In genomic region chr2:134583997-134584520, GRCh38 we compare ENCODE assay signal across 16 cellular contexts.
DNase-seq lines count a peak whose midpoint lies in the region; ATAC-seq and TF ChIP-seq lines count a peak whose summit lies in the region.
"Had no signal": no experiment of that assay in that cellular context is flagged by ENCODE, and none has a peak within 500 bp of the region (broad histone marks: within the 10 kb centered on the region; RNA-seq: fewer than 3 reads in every experiment).

No MANE protein-coding gene starts in this region.

- H3K4me1 ChIP-seq in lower lobe of right lung (no peaks in the 10 kb centered on the region), upper lobe of right lung (peaks cover 4% of the 10 kb centered on the region)

- no peak overlapping the region for H3K4me3 Mint-ChIP-seq in activated CD8-positive, alpha-beta T cell treated with anti-CD3 and anti-CD28 coated beads, Interleukin-2, amount 10 ng/mL, durations not matched to agents 7 days and 5 days
- no peak overlapping the region for H3K4me3 Mint-ChIP-seq in activated CD8-positive, alpha-beta T cell treated with anti-CD3 and anti-CD28 coated beads for 36 hours
- no peak overlapping the region for H3K4me3 Mint-ChIP-seq in activated naive CD8-positive, alpha-beta T cell treated with anti-CD3 and anti-CD28 coated beads, Interleukin-2, amount 10 ng/mL, durations not matched to agents 7 days and 5 days

- intact Hi-C loops in activated CD8-positive, alpha-beta T cell treated with anti-CD3 and anti-CD28 coated beads for 36 hours (cut with micrococcal nuclease), result no loop called here
- intact Hi-C loops in lower lobe of right lung (cut with DNase I), result no loop called here
- intact Hi-C loops in upper lobe of right lung (cut with DNase I), result no loop called here
- intact Hi-C loops in Right ventricle myocardium superior (cut with DNase I), result no loop called here
- intact Hi-C loops in left ventricle myocardium superior (cut with micrococcal nuclease), result no loop called here

- peaks cover 2% of the 10 kb centered on the region for H3K36me3 Mint-ChIP-seq in activated CD8-positive, alpha-beta T cell treated with anti-CD3 and anti-CD28 coated beads, Interleukin-2, amount 10 ng/mL, durations not matched to agents 7 days and 5 days (ENCODE audit: low read depth)
- H3K36me3 Mint-ChIP-seq in activated CD8-positive, alpha-beta T cell treated with anti-CD3 and anti-CD28 coated beads for 36 hours (ENCODE audit: low read depth), result no peaks in the 10 kb centered on the region
- H3K36me3 Mint-ChIP-seq in activated naive CD8-positive, alpha-beta T cell treated with anti-CD3 and anti-CD28 coated beads, Interleukin-2, amount 10 ng/mL, durations not matched to agents 7 days and 5 days, result no peaks in the 10 kb centered on the region

- peaks cover 27% of the 10 kb centered on the region for H3K4me1 Mint-ChIP-seq in activated CD8-positive, alpha-beta T cell treated with anti-CD3 and anti-CD28 coated beads, Interleukin-2, amount 10 ng/mL, durations not matched to agents 7 days and 5 days (ENCODE audit: low read depth)
- H3K4me1 Mint-ChIP-seq in activated CD8-positive, alpha-beta T cell treated with anti-CD3 and anti-CD28 coated beads for 36 hours (ENCODE audit: low read depth), result peaks cover 10% of the 10 kb centered on the region
- peaks cover 30% of the 10 kb centered on the region for H3K4me1 Mint-ChIP-seq in activated naive CD8-positive, alpha-beta T cell treated with anti-CD3 and anti-CD28 coated beads, Interleukin-2, amount 10 ng/mL, durations not matched to agents 7 days and 5 days

- no peaks in the 10 kb centered on the region for H3K9me3 Mint-ChIP-seq in activated CD8-positive, alpha-beta T cell treated with anti-CD3 and anti-CD28 coated beads, Interleukin-2, amount 10 ng/mL, durations not matched to agents 7 days and 5 days (ENCODE audit: insufficient read depth)
- H3K9me3 Mint-ChIP-seq in activated CD8-positive, alpha-beta T cell treated with anti-CD3 and anti-CD28 coated beads for 36 hours, result no peaks in the 10 kb centered on the region
- peaks cover 6% of the 10 kb centered on the region for H3K9me3 Mint-ChIP-seq in activated naive CD8-positive, alpha-beta T cell treated with anti-CD3 and anti-CD28 coated beads, Interleukin-2, amount 10 ng/mL, durations not matched to agents 7 days and 5 days

- H3K27me3 ChIP-seq in lower lobe of right lung (ENCODE audit: low read depth) (no peaks in the 10 kb centered on the region), upper lobe of right lung (no peaks in the 10 kb centered on the region)

- ATAC-seq in activated CD8-positive, alpha-beta T cell treated with anti-CD3 and anti-CD28 coated beads, Interleukin-2, amount 10 ng/mL, durations not matched to agents 7 days and 5 days, result no peak
- no peak for ATAC-seq in activated CD8-positive, alpha-beta T cell treated with anti-CD3 and anti-CD28 coated beads for 36 hours
- no peak for ATAC-seq in activated naive CD8-positive, alpha-beta T cell treated with anti-CD3 and anti-CD28 coated beads, Interleukin-2, amount 10 ng/mL, durations not matched to agents 7 days and 5 days (ENCODE audit: low read depth)
- ATAC-seq in lower lobe of right lung (peak in 1 of 2 donors; percentile 71), upper lobe of right lung (peak; percentile 80), Right ventricle myocardium superior (ENCODE audit: poor library complexity) (no peak), SK-N-SH treated with all-trans-retinoic acid at 6 μM for 48 hours (no peak), left ventricle myocardium superior (no peak)

- H3K27ac Mint-ChIP-seq in activated CD8-positive, alpha-beta T cell treated with anti-CD3 and anti-CD28 coated beads, Interleukin-2, amount 10 ng/mL, durations not matched to agents 7 days and 5 days, result peak overlapping the region; percentile 27
- H3K27ac Mint-ChIP-seq in activated CD8-positive, alpha-beta T cell treated with anti-CD3 and anti-CD28 coated beads for 36 hours, result no peak overlapping the region
- peak overlapping the region; percentile 59 for H3K27ac Mint-ChIP-seq in activated naive CD8-positive, alpha-beta T cell treated with anti-CD3 and anti-CD28 coated beads, Interleukin-2, amount 10 ng/mL, durations not matched to agents 7 days and 5 days

- H3K9me3 ChIP-seq in lower lobe of right lung, result no peaks in the 10 kb centered on the region
- no peaks in the 10 kb centered on the region for H3K9me3 ChIP-seq in upper lobe of right lung

- POLR2A ChIA-PET in activated CD8-positive, alpha-beta T cell treated with anti-CD3 and anti-CD28 coated beads, Interleukin-2, amount 10 ng/mL, durations not matched to agents 7 days and 5 days (lab: Charles Lee), result no interaction called here
- POLR2A ChIA-PET in activated CD8-positive, alpha-beta T cell treated with anti-CD3 and anti-CD28 coated beads for 36 hours (lab: Charles Lee), result no interaction called here
- POLR2A ChIA-PET in activated naive CD8-positive, alpha-beta T cell treated with anti-CD3 and anti-CD28 coated beads, Interleukin-2, amount 10 ng/mL, durations not matched to agents 7 days and 5 days (lab: Charles Lee), result no interaction called here

- no peaks in the 10 kb centered on the region for H3K27me3 Mint-ChIP-seq in activated CD8-positive, alpha-beta T cell treated with anti-CD3 and anti-CD28 coated beads, Interleukin-2, amount 10 ng/mL, durations not matched to agents 7 days and 5 days (ENCODE audit: low read depth)
- H3K27me3 Mint-ChIP-seq in activated CD8-positive, alpha-beta T cell treated with anti-CD3 and anti-CD28 coated beads for 36 hours, result no peaks in the 10 kb centered on the region
- no peaks in the 10 kb centered on the region for H3K27me3 Mint-ChIP-seq in activated naive CD8-positive, alpha-beta T cell treated with anti-CD3 and anti-CD28 coated beads, Interleukin-2, amount 10 ng/mL, durations not matched to agents 7 days and 5 days

- DNase-seq in activated CD8-positive, alpha-beta T cell treated with anti-CD3 and anti-CD28 coated beads, Interleukin-2, amount 10 ng/mL, durations not matched to agents 7 days and 5 days, result no peak
- no peak for DNase-seq in activated CD8-positive, alpha-beta T cell treated with anti-CD3 and anti-CD28 coated beads for 36 hours
- no peak for DNase-seq in activated naive CD8-positive, alpha-beta T cell treated with anti-CD3 and anti-CD28 coated beads, Interleukin-2, amount 10 ng/mL, durations not matched to agents 7 days and 5 days
- peak; percentile 60 for DNase-seq in lower lobe of right lung
- DNase-seq in upper lobe of right lung, result no peak
- no peak for DNase-seq in Right ventricle myocardium superior
- DNase-seq in left ventricle myocardium superior, result no peak
- DNase-seq: GDM1, GM23248, IMR-90, NCI-H1436, NCI-H2081, NCI-H2227 treated with DMSO at 0.1 percent for 48 hours, NCI-H526 treated with DMSO at 0.1 percent for 48 hours, SHP77 had no signal

- no peak overlapping the region for H3K4me3 ChIP-seq in lower lobe of right lung
- no peak overlapping the region for H3K4me3 ChIP-seq in upper lobe of right lung
- H3K4me3 ChIP-seq: GM23248 had no signal

- CTCF ChIA-PET in activated CD8-positive, alpha-beta T cell treated with anti-CD3 and anti-CD28 coated beads, Interleukin-2, amount 10 ng/mL, durations not matched to agents 7 days and 5 days (lab: Charles Lee), result no interaction called here
- CTCF ChIA-PET in activated CD8-positive, alpha-beta T cell treated with anti-CD3 and anti-CD28 coated beads for 36 hours (lab: Charles Lee), result no interaction called here

- H3K36me3 ChIP-seq in lower lobe of right lung (no peaks in the 10 kb centered on the region), upper lobe of right lung (no peaks in the 10 kb centered on the region)

- TF ChIP-seq CTCF in activated CD8-positive, alpha-beta T cell treated with anti-CD3 and anti-CD28 coated beads for 36 hours (IDR thresholded peaks at IDR 0.05), result no peak
- TF ChIP-seq CTCF in lower lobe of right lung (IDR thresholded peaks at IDR 0.05), result no peak
- TF ChIP-seq CTCF in upper lobe of right lung (IDR thresholded peaks at IDR 0.05), result no peak

- no peak overlapping the region for H3K27ac ChIP-seq in lower lobe of right lung
- no peak overlapping the region for H3K27ac ChIP-seq in upper lobe of right lung
- H3K27ac ChIP-seq: GM23248 had no signal

TF ChIP-seq in SK-N-SH treated with all-trans-retinoic acid at 6 μM for 48 hours, 23 proteins besides CTCF, POLR2A, EP300 and RAD21:
- TF ChIP-seq OSR1 (CRISPR knock-in tag; IDR thresholded peaks at IDR 0.05), result no peak
TF ChIP-seq in SK-N-SH treated with all-trans-retinoic acid at 6 μM for 48 hours: peak in this region for 0.
